Comparison of ENCODE assay signal across 9 cellular contexts in genomic region chr5:151222054-151222768, GRCh38. TPM values are rescaled to one million over a fixed set of nuclear protein-coding genes. Genes with fewer than 3 reads are reported as not detected.
A peak's percentile ranks its signal among the peaks of the same experiment; 100 is the strongest.
DNase-seq lines count a peak whose midpoint lies in the region; ATAC-seq and TF ChIP-seq lines count a peak whose summit lies in the region.
"Had no signal": no experiment of that assay in that cellular context is flagged by ENCODE, and none has a peak within 500 bp of the region (broad histone marks: within the 10 kb centered on the region; RNA-seq: fewer than 3 reads in every experiment).

No MANE protein-coding gene starts in this region.

- H3K4me3 ChIP-seq in CD4-positive, alpha-beta memory T cell (ENCODE audit: low read length in 2 of 2): peak overlapping the region; percentile 59 to 88
- H3K4me3 ChIP-seq in Peyer's patch: peak overlapping the region; percentile 58 to 90 (median 78)
- H3K4me3 ChIP-seq in esophagus muscularis mucosa: peak overlapping the region; percentile 89 to 99 (median 97)
- no peak overlapping the region for H3K4me3 ChIP-seq in parathyroid adenoma (ENCODE audit: low read depth, low read length)

- peak overlapping the region; percentile 85 to 97 (median 92) for H3K4me3 Mint-ChIP-seq in CD4-positive, alpha-beta memory T cell
- no peak overlapping the region for H3K4me3 Mint-ChIP-seq in Calu3 (ENCODE audit: low read depth, unreplicated experiment)

- no peak overlapping the region for H3K9ac ChIP-seq in parathyroid adenoma

- no peak overlapping the region for H2AFZ ChIP-seq in parathyroid adenoma

- no peak for DNase-seq in CD4-positive, alpha-beta memory T cell
- peak in 1 of 3 donors; percentile 36 for DNase-seq in Peyer's patch
- no peak for DNase-seq in esophagus muscularis mucosa (ENCODE audit: extremely low spot score)
- DNase-seq in globus pallidus (ENCODE audit: low spot score): no peak
- DNase-seq in Calu3: no peak
- DNase-seq in nucleus accumbens (lab: John Stamatoyannopoulos, UW): no peak
- DNase-seq: COR-L47 had no signal

- POLR2A ChIA-PET in CD4-positive, alpha-beta memory T cell (lab: Charles Lee; ENCODE audit: partially characterized antibody): interaction anchor here (0.6 to 7.3 kb wide), 23 partner anchors 9 to 521 kb away, joined by 3 to 335 read pairs (median 5); partner anchors contain the start of genes ANXA6, GM2A, RBM22 and TNIP1

- H3K27me3 Mint-ChIP-seq in CD4-positive, alpha-beta memory T cell: no peaks in the 10 kb centered on the region
- peaks cover 21% of the 10 kb centered on the region for H3K27me3 Mint-ChIP-seq in Calu3 (ENCODE audit: unreplicated experiment)

- H3K4me1 Mint-ChIP-seq in CD4-positive, alpha-beta memory T cell: peaks cover 59 to 81% (median 68%) of the 10 kb centered on the region in 4 donors
- no peaks in the 10 kb centered on the region for H3K4me1 Mint-ChIP-seq in Calu3 (ENCODE audit: low read depth, unreplicated experiment)

- no TSS peak for BruUV-seq in Calu3 (replicated peaks; lab: Mats Ljungman, UMichigan)

- H3K27ac Mint-ChIP-seq in CD4-positive, alpha-beta memory T cell: peak overlapping the region; percentile 93 to 96 (median 95)
- H3K27ac Mint-ChIP-seq in Calu3 (ENCODE audit: unreplicated experiment): no peak overlapping the region

- H3K79me2 ChIP-seq in parathyroid adenoma: peaks cover 2% of the 10 kb centered on the region

- H3K27ac ChIP-seq in CD4-positive, alpha-beta memory T cell (ENCODE audit: low read depth, low read length): peak overlapping the region; percentile 96
- H3K27ac ChIP-seq in Peyer's patch (peak overlapping the region; percentile 82 to 92 (median 88)), esophagus muscularis mucosa (replicated peaks in 1 of 4) (peak overlapping the region; percentile 91 to 97 (median 96)), parathyroid adenoma (peak overlapping the region; percentile 73)

- TF ChIP-seq EP300 in esophagus muscularis mucosa (IDR thresholded peaks at IDR 0.05): no peak

- no peak for ATAC-seq in HG03520 (IDR thresholded peaks at IDR 0.05; ENCODE audit: unreplicated experiment)

- TF ChIP-seq CTCF in Peyer's patch (IDR thresholded peaks at IDR 0.05): no peak
- no peak for TF ChIP-seq CTCF in esophagus muscularis mucosa (IDR thresholded peaks at IDR 0.05)
- TF ChIP-seq CTCF in parathyroid adenoma (IDR thresholded peaks at IDR 0.05): no peak
- TF ChIP-seq CTCF in Calu3 (IDR thresholded peaks at IDR 0.05; ENCODE audit: unreplicated experiment): no peak

- no peaks in the 10 kb centered on the region for H3K9me3 Mint-ChIP-seq in CD4-positive, alpha-beta memory T cell
- no peaks in the 10 kb centered on the region for H3K9me3 Mint-ChIP-seq in Calu3 (ENCODE audit: low read depth, unreplicated experiment)

- WGBS in esophagus muscularis mucosa: 53% methylated on average over 6 of the region's 6 CpGs

- peaks cover 29 to 52% of the 10 kb centered on the region in 2 donors for H3K36me3 Mint-ChIP-seq in CD4-positive, alpha-beta memory T cell
- peaks cover 7% of the 10 kb centered on the region for H3K36me3 Mint-ChIP-seq in Calu3 (ENCODE audit: insufficient read depth, unreplicated experiment)

- peaks cover 83% of the 10 kb centered on the region for H3K4me1 ChIP-seq in CD4-positive, alpha-beta memory T cell (ENCODE audit: insufficient read depth, low read length)
- H3K4me1 ChIP-seq in Peyer's patch: peaks cover 0 to 48% (median 30%) of the 10 kb centered on the region in 4 donors
- H3K4me1 ChIP-seq in esophagus muscularis mucosa: peaks cover 66 to 71% (median 68%) of the 10 kb centered on the region in 4 donors
- peaks cover 10% of the 10 kb centered on the region for H3K4me1 ChIP-seq in parathyroid adenoma

- TF ChIP-seq POLR2A in Peyer's patch (IDR thresholded peaks at IDR 0.05) (no peak), esophagus muscularis mucosa (IDR thresholded peaks at IDR 0.05; ENCODE audit: low read depth) (no peak)

- intact Hi-C loops in CD4-positive, alpha-beta memory T cell (cut with micrococcal nuclease): loop anchor here (2.0 to 10.0 kb wide), 4 partner anchors 50 to 157 kb away; partner anchors contain the start of gene ANXA6
- intact Hi-C loops in esophagus muscularis mucosa (cut with DNase I) (no loop called here), Calu3 (cut with micrococcal nuclease; ENCODE audit: unreplicated experiment) (loop anchor here (5.0 kb wide), 1 partner anchor 75 kb away; no protein-coding TSS in a partner anchor)

- H3K36me3 ChIP-seq in CD4-positive, alpha-beta memory T cell (ENCODE audit: insufficient read depth, low read length): no peaks in the 10 kb centered on the region
- H3K36me3 ChIP-seq in Peyer's patch: no peaks in the 10 kb centered on the region
- H3K36me3 ChIP-seq in esophagus muscularis mucosa: no peaks in the 10 kb centered on the region
- no peaks in the 10 kb centered on the region for H3K36me3 ChIP-seq in parathyroid adenoma (ENCODE audit: control insufficient read depth, insufficient read depth, low read length)

- no peaks in the 10 kb centered on the region for H3K9me3 ChIP-seq in CD4-positive, alpha-beta memory T cell (ENCODE audit: control insufficient read depth in 1 of 2, low read length in 2 of 2)
- no peaks in the 10 kb centered on the region for H3K9me3 ChIP-seq in Peyer's patch
- H3K9me3 ChIP-seq in esophagus muscularis mucosa: no peaks in the 10 kb centered on the region
- no peaks in the 10 kb centered on the region for H3K9me3 ChIP-seq in parathyroid adenoma (ENCODE audit: control insufficient read depth, low read length)

- peak overlapping the region; percentile 67 for H3K4me2 ChIP-seq in parathyroid adenoma (ENCODE audit: low read length)

- CTCF ChIA-PET in CD4-positive, alpha-beta memory T cell (lab: Charles Lee; ENCODE audit: partially characterized antibody): interaction anchor here (1.1 to 13.2 kb wide), 9 partner anchors 9 to 96 kb away, joined by 3 to 149 read pairs (median 16); no protein-coding TSS in a partner anchor
- CTCF ChIA-PET in Calu3 (lab: Charles Lee): interaction anchor here (1.0 kb wide), 1 partner anchor 8 kb away, joined by 3 read pairs; no protein-coding TSS in a partner anchor

- no peaks in the 10 kb centered on the region for H3K27me3 ChIP-seq in CD4-positive, alpha-beta memory T cell (ENCODE audit: insufficient read depth, low read length)
- H3K27me3 ChIP-seq in Peyer's patch (no peaks in the 10 kb centered on the region), esophagus muscularis mucosa (no peaks in the 10 kb centered on the region), parathyroid adenoma (ENCODE audit: control insufficient read depth, insufficient read depth, low read length) (no peaks in the 10 kb centered on the region)

RNA-seq across cellular contexts. Expression of gene CCDC69, which starts 1.7 kb away (rescaled TPM):
- 10 to 100 TPM; 93.5 to 93.9 TPM for total RNA-seq in CD4-positive, alpha-beta memory T cell
- polyA plus RNA-seq in CD4-positive, alpha-beta memory T cell: 10 to 100 TPM; 38.9 to 83.0 TPM
- total RNA-seq in Peyer's patch (10 to 100 TPM; 15.8 to 86.6 (median 33.3) TPM), esophagus muscularis mucosa (100 to 1,000 TPM; 217 to 341 (median 285) TPM), Calu3 (2022) (0.69 and 1.0 TPM in 2 replicates)

RNA-seq across cellular contexts. Expression of gene GM2A, which starts 30.8 kb away (rescaled TPM):
- 10 to 100 TPM; 20.4 to 23.1 TPM for total RNA-seq in CD4-positive, alpha-beta memory T cell
- polyA plus RNA-seq in CD4-positive, alpha-beta memory T cell: 1 to 10 TPM; 4.3 to 5.6 TPM
- total RNA-seq in Peyer's patch: 10 to 100 TPM; 15.1 to 27.2 (median 16.8) TPM
- 10 to 100 TPM; 28.3 to 32.0 (median 30.1) TPM for total RNA-seq in esophagus muscularis mucosa
- 21.1 and 22.4 TPM in 2 replicates for total RNA-seq in Calu3 (2022)
